Comparison of ENCODE assay signal across 1 cellular context in genomic region chr5:180860887-180861822, GRCh38.
TF ChIP-seq lines count a peak whose summit lies in the region.

Gene ZFP62 (minus strand): TSS chr5:180861276. CDS start chr5:180861219, 57 bp downstream.

TF ChIP-seq in HepG2, 621 proteins besides CTCF, POLR2A, EP300 and RAD21 (continued from another document and continues in another):
- TF ChIP-seq POGK (CRISPR knock-in tag; conservative IDR thresholded peaks at IDR 0.05): peak; percentile 76; the same call in 1 of the 2 replicates
- TF ChIP-seq ATF5 (CRISPR knock-in tag; IDR thresholded peaks at IDR 0.05; ENCODE audit: low read depth): no peak
- TF ChIP-seq ZNF572 (CRISPR knock-in tag; IDR thresholded peaks at IDR 0.05): no peak
- TF ChIP-seq ZNF761 (CRISPR knock-in tag; conservative IDR thresholded peaks at IDR 0.05): peak; percentile 76; the same call in 1 of the 2 replicates
- TF ChIP-seq ZNF432 (CRISPR knock-in tag; IDR thresholded peaks at IDR 0.05; ENCODE audit: borderline replicate concordance): no peak
- TF ChIP-seq AKAP8 (CRISPR knock-in tag; IDR thresholded peaks at IDR 0.05): no peak
- TF ChIP-seq CBX2 (IDR thresholded peaks at IDR 0.05; ENCODE audit: low read depth, low read length): no peak
- TF ChIP-seq CBX2 (CRISPR knock-in tag; IDR thresholded peaks at IDR 0.05; ENCODE audit: low read depth): no peak
- peak; percentile 70; the same call in 1 of the 2 replicates for TF ChIP-seq ZNF891 (CRISPR knock-in tag; IDR thresholded peaks at IDR 0.05)
- TF ChIP-seq ZNF570 (CRISPR knock-in tag; IDR thresholded peaks at IDR 0.05; ENCODE audit: borderline replicate concordance): 0 out of 2 replicates have a peak, but pooled peaks have one; percentile 50
- peak; percentile 83 for TF ChIP-seq RBM39 (IDR thresholded peaks at IDR 0.05; ENCODE audit: low read depth, low read length, poor library complexity, severe bottlenecking)
- TF ChIP-seq ZNF768 (CRISPR knock-in tag; IDR thresholded peaks at IDR 0.05): peak; percentile 40; the same call in 1 of the 2 replicates
- TF ChIP-seq RFXAP (CRISPR knock-in tag; IDR thresholded peaks at IDR 0.05; ENCODE audit: borderline replicate concordance): peak; percentile 63; the same call in 1 of the 2 replicates
- peak; percentile 82 for TF ChIP-seq ELF1 (CRISPR knock-in tag; IDR thresholded peaks at IDR 0.05)
- TF ChIP-seq ZNF709 (CRISPR knock-in tag; IDR thresholded peaks at IDR 0.05): peak; percentile 68; the same call in 1 of the 2 replicates
- no peak for TF ChIP-seq ZNF615 (CRISPR knock-in tag; IDR thresholded peaks at IDR 0.05; ENCODE audit: borderline replicate concordance)
- TF ChIP-seq ZNF660 (CRISPR knock-in tag; IDR thresholded peaks at IDR 0.05; ENCODE audit: borderline replicate concordance, low read depth): no peak
- TF ChIP-seq ZNF839 (CRISPR knock-in tag; IDR thresholded peaks at IDR 0.05; ENCODE audit: borderline replicate concordance): no peak
- TF ChIP-seq TBX3 (IDR thresholded peaks at IDR 0.05; ENCODE audit: borderline replicate concordance): no peak
- TF ChIP-seq NFRKB (IDR thresholded peaks at IDR 0.05): no peak
- TF ChIP-seq RXRB (CRISPR knock-in tag; IDR thresholded peaks at IDR 0.05; ENCODE audit: borderline replicate concordance): 0 out of 2 replicates have a peak, but pooled peaks have one; percentile 41
- no peak for TF ChIP-seq TRAFD1 (CRISPR knock-in tag; IDR thresholded peaks at IDR 0.05; ENCODE audit: borderline replicate concordance)
- TF ChIP-seq CBX1 (IDR thresholded peaks at IDR 0.05; ENCODE audit: low read depth): no peak
- TF ChIP-seq ZNF747 (CRISPR knock-in tag; IDR thresholded peaks at IDR 0.05; ENCODE audit: borderline replicate concordance): no peak
- TF ChIP-seq NFKB2 (CRISPR knock-in tag; IDR thresholded peaks at IDR 0.05; ENCODE audit: borderline replicate concordance): peak; percentile 32; the same call in 1 of the 2 replicates
- no peak for TF ChIP-seq KAT7 (CRISPR knock-in tag; IDR thresholded peaks at IDR 0.05; ENCODE audit: borderline replicate concordance)
- TF ChIP-seq CC2D1A (CRISPR knock-in tag; IDR thresholded peaks at IDR 0.05): no peak
- peak; percentile 93 for TF ChIP-seq RBFOX2 (IDR thresholded peaks at IDR 0.05; ENCODE audit: low read depth, low read length)
- TF ChIP-seq NR2F2 (IDR thresholded peaks at IDR 0.05; ENCODE audit: borderline replicate concordance, low read depth): no peak
- no peak; the same call in 1 of the 2 replicates for TF ChIP-seq SMAD1 (CRISPR knock-in tag; IDR thresholded peaks at IDR 0.05; ENCODE audit: borderline replicate concordance, low read depth)
- TF ChIP-seq ZNF766 (CRISPR knock-in tag; IDR thresholded peaks at IDR 0.05; ENCODE audit: borderline replicate concordance): 0 out of 2 replicates have a peak, but pooled peaks have one; percentile 50
- no peak for TF ChIP-seq SYNCRIP (IDR thresholded peaks at IDR 0.05; ENCODE audit: insufficient read depth, low read depth, low read length)
- no peak for TF ChIP-seq ZNF318 (CRISPR knock-in tag; IDR thresholded peaks at IDR 0.05)
- TF ChIP-seq ZGPAT (CRISPR knock-in tag; IDR thresholded peaks at IDR 0.05): peak; percentile 89
- TF ChIP-seq ETV5 (CRISPR knock-in tag; IDR thresholded peaks at IDR 0.05; ENCODE audit: borderline replicate concordance): peak; percentile 44; the same call in 1 of the 2 replicates
- no peak for TF ChIP-seq ZNF720 (CRISPR knock-in tag; IDR thresholded peaks at IDR 0.05)
- TF ChIP-seq SALL1 (CRISPR knock-in tag; IDR thresholded peaks at IDR 0.05): peak; percentile 72
- no peak for TF ChIP-seq CBX5 (CRISPR knock-in tag; IDR thresholded peaks at IDR 0.05; ENCODE audit: borderline replicate concordance)
- peak; percentile 75; the same call in 1 of the 2 replicates for TF ChIP-seq ZBTB34 (CRISPR knock-in tag; IDR thresholded peaks at IDR 0.05)
- no peak for TF ChIP-seq ZNF138 (CRISPR knock-in tag; IDR thresholded peaks at IDR 0.05; ENCODE audit: low read depth)
- TF ChIP-seq ZNF451 (CRISPR knock-in tag; IDR thresholded peaks at IDR 0.05): no peak
- peak; percentile 85 for TF ChIP-seq ZNF501 (CRISPR knock-in tag; IDR thresholded peaks at IDR 0.05)
- no peak for TF ChIP-seq ZNF34 (CRISPR knock-in tag; IDR thresholded peaks at IDR 0.05; ENCODE audit: borderline replicate concordance)
- no peak for TF ChIP-seq ELK4 (CRISPR knock-in tag; IDR thresholded peaks at IDR 0.05; ENCODE audit: borderline replicate concordance)
- TF ChIP-seq ZNF775 (CRISPR knock-in tag; IDR thresholded peaks at IDR 0.05; ENCODE audit: borderline replicate concordance): peak; percentile 30; the same call in 1 of the 2 replicates
- no peak for TF ChIP-seq NFE2 (CRISPR knock-in tag; IDR thresholded peaks at IDR 0.05)
- TF ChIP-seq ZBTB1 (CRISPR knock-in tag; IDR thresholded peaks at IDR 0.05; ENCODE audit: borderline replicate concordance): no peak
